In the genomic region with DNA sequence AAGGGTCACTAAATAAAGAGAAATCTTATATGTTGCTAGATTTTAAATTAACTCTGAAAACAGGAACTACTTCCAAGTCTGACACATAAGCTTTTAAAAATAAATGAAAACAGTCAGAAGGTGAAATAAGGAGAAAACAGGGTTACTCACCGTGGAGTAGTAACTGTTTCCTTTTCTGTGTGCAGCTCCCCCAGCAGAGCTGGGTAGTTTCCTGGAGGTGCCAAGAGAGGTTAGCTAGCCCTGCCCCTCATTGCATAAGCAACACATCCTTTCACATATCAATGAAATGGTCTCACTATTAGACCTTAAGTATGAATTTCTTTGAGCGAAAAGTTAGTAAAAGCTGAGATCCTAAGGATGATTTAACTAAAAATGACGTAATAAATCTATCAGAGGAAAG, we compare ENCODE assay signal across 8 cellular contexts. TPM values are rescaled to one million over a fixed set of nuclear protein-coding genes. Genes with fewer than 3 reads are reported as not detected.
DNase-seq lines count a peak whose midpoint lies in the region; ATAC-seq and TF ChIP-seq lines count a peak whose summit lies in the region.

No MANE protein-coding gene starts in this region.

- peak; percentile 8 for DNase-seq in RKO (ENCODE audit: low spot score)
- DNase-seq in fibroblast of villous mesenchyme (ENCODE audit: low read depth), result peak; percentile 55
- no peak for DNase-seq in lower leg skin (ENCODE audit: low spot score in 2 of 2)
- no peak for DNase-seq in head of caudate nucleus
- no peak for DNase-seq in NCI-H446 (lab: John Stamatoyannopoulos, UW)
- no peak for DNase-seq in esophagus squamous epithelium (lab: John Stamatoyannopoulos, UW)

- H3K27ac ChIP-seq in esophagus squamous epithelium, result no peak overlapping the region

- 84 to 85% methylated on average over 3 of the region's 3 CpGs for WGBS in lower leg skin, 2 donors
- WGBS in esophagus squamous epithelium, 2 donors, result 64 to 76% methylated on average over 3 of the region's 3 CpGs

- TF ChIP-seq POLR2A in lower leg skin (IDR thresholded peaks at IDR 0.05) (no peak), esophagus squamous epithelium (IDR thresholded peaks at IDR 0.05) (no peak)

- no peaks in the 10 kb centered on the region for H3K9me3 ChIP-seq in esophagus squamous epithelium

- intact Hi-C loops in lower leg skin (cut with DNase I; ENCODE audit: low total_unique reads) (no loop called here), head of caudate nucleus (cut with DNase I) (no loop called here), esophagus squamous epithelium (cut with DNase I) (no loop called here)

- peaks cover 0 to 83% (median 3%) of the 10 kb centered on the region in 3 donors for H3K36me3 ChIP-seq in esophagus squamous epithelium

- H3K27me3 ChIP-seq in esophagus squamous epithelium, result no peaks in the 10 kb centered on the region

- no peaks in the 10 kb centered on the region for H3K4me1 ChIP-seq in esophagus squamous epithelium

- TF ChIP-seq CTCF in fibroblast of villous mesenchyme (IDR thresholded peaks at IDR 0.05; ENCODE audit: insufficient read depth, low read depth, low read length), result no peak
- no peak for TF ChIP-seq CTCF in lower leg skin (IDR thresholded peaks at IDR 0.05)
- TF ChIP-seq CTCF in esophagus squamous epithelium (IDR thresholded peaks at IDR 0.05), result no peak

- H3K4me3 ChIP-seq in fibroblast of villous mesenchyme (ENCODE audit: low read depth, low read length) (no peak overlapping the region), lower leg skin (ENCODE audit: low read depth, poor library complexity, severe bottlenecking) (no peak overlapping the region), esophagus squamous epithelium (no peak overlapping the region)

- ATAC-seq in GM18867 (IDR thresholded peaks at IDR 0.05; ENCODE audit: unreplicated experiment) (peak; percentile 74), HG02678 (IDR thresholded peaks at IDR 0.05; ENCODE audit: unreplicated experiment) (peak; percentile 92)

RNA-seq across cellular contexts. Expression of gene GPR75, which starts 54.0 kb away (rescaled TPM):
- total RNA-seq in fibroblast of villous mesenchyme (2.6 and 4.7 TPM in 2 replicates), lower leg skin (1 to 10 TPM; 1.1 to 6.3 (median 2.2) TPM), esophagus squamous epithelium (1 to 10 TPM; 1.1 to 3.8 (median 2.8) TPM)

RNA-seq across cellular contexts. Expression of gene PSME4, which starts 57.1 kb away (rescaled TPM):
- total RNA-seq in fibroblast of villous mesenchyme, result 79.6 and 81.6 TPM in 2 replicates
- total RNA-seq in lower leg skin, result 10 to 100 TPM; 29.7 to 42.2 (median 32.6) TPM
- total RNA-seq in esophagus squamous epithelium, result 10 to 100 TPM; 26.0 to 58.9 (median 44.0) TPM

Comparison
In these comparisons a context has a peak if more than half of its experiments do, and no peak if none do; other contexts are left out.
1. DNase-seq: peak in RKO (single experiment) and fibroblast of villous mesenchyme (single experiment); none in lower leg skin (0 of 2), head of caudate nucleus (0 of 42), NCI-H446 (0 of 2) and esophagus squamous epithelium (single experiment).